23 cellular contexts compared by ENCODE assay signal in the genomic region with DNA sequence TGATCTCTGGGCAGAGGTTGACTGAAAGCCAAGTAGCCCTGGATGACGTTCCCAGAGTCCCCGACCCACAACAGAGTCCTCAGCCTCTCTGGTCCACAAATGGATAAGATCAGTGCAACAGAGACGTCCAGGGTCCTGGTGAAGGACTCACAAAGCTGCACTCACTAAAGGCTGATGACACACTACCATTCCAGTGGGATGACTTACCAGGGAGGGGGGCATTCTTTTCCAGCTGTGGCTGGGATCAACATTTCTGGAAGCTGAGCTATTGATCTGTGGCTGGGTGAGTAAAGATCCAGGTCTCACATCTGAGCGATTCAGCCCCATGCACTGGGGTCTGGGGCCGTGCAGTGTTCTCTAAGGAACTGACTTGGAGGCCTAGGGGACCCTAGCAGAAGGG.
DNase-seq lines count a peak whose midpoint lies in the region; ATAC-seq, FAIRE-seq and TF ChIP-seq lines count a peak whose summit lies in the region.
"Had no signal": no experiment of that assay in that cellular context is flagged by ENCODE, and none has a peak within 500 bp of the region (broad histone marks: within the 10 kb centered on the region; RNA-seq: fewer than 3 reads in every experiment).

No MANE protein-coding gene starts in this region.

- POLR2A ChIA-PET in RWPE1 (lab: Yijun Ruan, JAX; ENCODE audit: low non-redundant PET): no interaction called here

- TF ChIP-seq CTCF in bronchial epithelial cell (IDR thresholded peaks at IDR 0.05; ENCODE audit: insufficient read depth, low read length, severe bottlenecking) (no peak), RWPE1 (conservative IDR thresholded peaks at IDR 0.05; ENCODE audit: low read depth) (no peak)

- H3K27me3 ChIP-seq in bronchial epithelial cell (ENCODE audit: control insufficient read depth, insufficient read depth, low read length): no peaks in the 10 kb centered on the region
- H3K27me3 ChIP-seq: SJCRH30 had no signal

- H3K36me3 ChIP-seq in bronchial epithelial cell (ENCODE audit: control insufficient read depth, insufficient read depth, low read length): no peaks in the 10 kb centered on the region
- H3K36me3 ChIP-seq: prostate gland, SJCRH30, tibial artery had no signal

- H3K4me3 ChIP-seq in bronchial epithelial cell (ENCODE audit: low read depth, low read length): no peak overlapping the region
- H3K4me3 ChIP-seq: A549, hepatocyte, prostate gland, SJCRH30, tibial artery had no signal

- no peak for ATAC-seq in GM18873 (IDR thresholded peaks at IDR 0.05; ENCODE audit: low FRiP score, unreplicated experiment)
- ATAC-seq: A549; CD8-positive, alpha-beta T cell; effector memory CD8-positive, alpha-beta T cell had no signal

- no peak overlapping the region for H3K27ac ChIP-seq in RWPE1
- H3K27ac ChIP-seq: A549, hepatocyte, prostate gland, SJCRH30, tibial artery had no signal

- DNase-seq in AG08395 (ENCODE audit: low spot score): peak; percentile 91
- peak; percentile 39 for DNase-seq in HS-5 (ENCODE audit: low read depth)
- no peak for DNase-seq in bronchial epithelial cell (ENCODE audit: low read depth)
- peak; percentile 31 for DNase-seq in myocyte (ENCODE audit: low read depth)
- no peak for DNase-seq in stimulated activated CD4-positive, alpha-beta T cell treated with anti-CD3 and anti-CD28 coated beads, Interleukin-2, amount 100 ng/mL, for 24 hours
- no peak for DNase-seq in DMS79 treated with DMSO at 0.1 percent for 48 hours (lab: John Stamatoyannopoulos, UW)
- DNase-seq in RWPE1 (ENCODE audit: low spot score): no peak
- DNase-seq: activated CD4-positive, CD25-positive, alpha-beta regulatory T cell treated with anti-CD3 and anti-CD28 coated beads, Interleukin-2, amount 50 U/mL, for 72 hours; activated naive CD8-positive, alpha-beta T cell treated with anti-CD3 and anti-CD28 coated beads, Interleukin-2, amount 10 ng/mL, durations not matched to agents 7 days and 5 days; CD8-positive, alpha-beta T cell; DMS79; effector memory CD8-positive, alpha-beta T cell; KBM-7; NCI-H1092 treated with DMSO at 0.1 percent for 48 hours; NCI-H2107; NCI-H526 treated with DMSO at 0.1 percent for 48 hours; SJCRH30 had no signal

- CTCF ChIA-PET in RWPE1 (lab: Yijun Ruan, JAX): no interaction called here

- peak; percentile 40 for FAIRE-seq in bronchial epithelial cell (lab: Jason Lieb, UNC)
- FAIRE-seq: A549, islet of Langerhans had no signal

Comparison
In these comparisons a context has a peak if more than half of its experiments do, and no peak if none do; other contexts are left out.
1. DNase-seq: peak in AG08395 (single experiment), HS-5 (single experiment) and myocyte (single experiment); none in bronchial epithelial cell (single experiment), stimulated activated CD4-positive, alpha-beta T cell treated with anti-CD3 and anti-CD28 coated beads, Interleukin-2, amount 100 ng/mL, for 24 hours (0 of 2), DMS79 treated with DMSO at 0.1 percent for 48 hours (single experiment) and RWPE1 (single experiment).